19 cellular contexts compared by ENCODE assay signal in genomic region chr4:53050361-53050774, GRCh38.
A peak's percentile ranks its signal among the peaks of the same experiment; 100 is the strongest.
DNase-seq lines count a peak whose midpoint lies in the region; ATAC-seq and TF ChIP-seq lines count a peak whose summit lies in the region.
"Had no signal": no experiment of that assay in that cellular context is flagged by ENCODE, and none has a peak within 500 bp of the region (broad histone marks: within the 10 kb centered on the region; RNA-seq: fewer than 3 reads in every experiment).

No MANE protein-coding gene starts in this region.

- H3K4me1 ChIP-seq in heart left ventricle (peaks cover 0 to 11% (median 3%) of the 10 kb centered on the region in 12 donors), left ventricle myocardium inferior (peaks cover 3% of the 10 kb centered on the region)
- H3K4me1 ChIP-seq: A549, Peyer's patch had no signal

- intact Hi-C loops in heart left ventricle (cut with DNase I) (no loop called here), left ventricle myocardium inferior (cut with micrococcal nuclease) (loop anchor here (10.0 kb wide), 1 partner anchor 124 kb away; no protein-coding TSS in a partner anchor)

- H3K9me3 ChIP-seq in heart left ventricle: no peaks in the 10 kb centered on the region
- no peaks in the 10 kb centered on the region for H3K9me3 ChIP-seq in left ventricle myocardium inferior (replicated peaks)
- H3K9me3 ChIP-seq: A549, MG63, Peyer's patch had no signal

- ATAC-seq in heart left ventricle (peak in 3 of 4 donors; percentile 24 to 39 (median 27)), HG02798 (IDR thresholded peaks at IDR 0.05; ENCODE audit: poor library complexity, unreplicated experiment) (no peak)
- ATAC-seq: A549, HCT116 had no signal

- no peaks in the 10 kb centered on the region for H3K27me3 ChIP-seq in heart left ventricle
- no peaks in the 10 kb centered on the region for H3K27me3 ChIP-seq in left ventricle myocardium inferior (ENCODE audit: low read depth)
- H3K27me3 ChIP-seq: MG63, Peyer's patch had no signal

- TF ChIP-seq CTCF in heart left ventricle (IDR thresholded peaks at IDR 0.05) (no peak), left ventricle myocardium inferior (IDR thresholded peaks at IDR 0.05; ENCODE audit: borderline replicate concordance) (no peak)

- H3K27ac ChIP-seq in heart left ventricle: no peak overlapping the region
- H3K27ac ChIP-seq in left ventricle myocardium inferior (replicated peaks): no peak overlapping the region
- H3K27ac ChIP-seq: A549, GM23248, Peyer's patch had no signal

- 48 to 61% (median 55%) methylated on average over 4 of the region's 4 CpGs for WGBS in heart left ventricle, 4 donors

- TF ChIP-seq POLR2A in heart left ventricle (IDR thresholded peaks at IDR 0.05): no peak

- DNase-seq in heart left ventricle: no peak
- no peak for DNase-seq in left ventricle myocardium inferior
- DNase-seq in NCI-H69 (lab: John Stamatoyannopoulos, UW): peak; percentile 9
- DNase-seq in dermis microvascular lymphatic vessel endothelial cell (ENCODE audit: low read depth in 2 of 2): peak; percentile 80 to 81
- no peak for DNase-seq in DMS53 (lab: John Stamatoyannopoulos, UW)
- DNase-seq in SW 1271 (lab: John Stamatoyannopoulos, UW): no peak
- no peak for DNase-seq in AG08396 (ENCODE audit: low spot score)
- DNase-seq: CD4-positive, CD25-positive, alpha-beta regulatory T cell; DMS79 treated with DMSO at 0.1 percent for 48 hours; GM23248; KBM-7; MG63; NCI-H446; NCI-H748 treated with DMSO at 0.1 percent for 48 hours; Peyer's patch; SHP77 had no signal

- H3K4me3 ChIP-seq in heart left ventricle (no peak overlapping the region), left ventricle myocardium inferior (no peak overlapping the region)
- H3K4me3 ChIP-seq: A549, GM23248, MG63, Peyer's patch had no signal

- H3K36me3 ChIP-seq in heart left ventricle (no peaks in the 10 kb centered on the region), left ventricle myocardium inferior (no peaks in the 10 kb centered on the region)
- H3K36me3 ChIP-seq: Peyer's patch had no signal

Comparison
In these comparisons a context has a peak if more than half of its experiments do, and no peak if none do; other contexts are left out.
1. DNase-seq: peak in NCI-H69 (single experiment) and dermis microvascular lymphatic vessel endothelial cell (2 of 2); none in heart left ventricle (0 of 5), left ventricle myocardium inferior (single experiment), DMS53 (single experiment), SW 1271 (0 of 2) and AG08396 (single experiment).